ENCODE assay signal across 12 cellular contexts in the genomic region with DNA sequence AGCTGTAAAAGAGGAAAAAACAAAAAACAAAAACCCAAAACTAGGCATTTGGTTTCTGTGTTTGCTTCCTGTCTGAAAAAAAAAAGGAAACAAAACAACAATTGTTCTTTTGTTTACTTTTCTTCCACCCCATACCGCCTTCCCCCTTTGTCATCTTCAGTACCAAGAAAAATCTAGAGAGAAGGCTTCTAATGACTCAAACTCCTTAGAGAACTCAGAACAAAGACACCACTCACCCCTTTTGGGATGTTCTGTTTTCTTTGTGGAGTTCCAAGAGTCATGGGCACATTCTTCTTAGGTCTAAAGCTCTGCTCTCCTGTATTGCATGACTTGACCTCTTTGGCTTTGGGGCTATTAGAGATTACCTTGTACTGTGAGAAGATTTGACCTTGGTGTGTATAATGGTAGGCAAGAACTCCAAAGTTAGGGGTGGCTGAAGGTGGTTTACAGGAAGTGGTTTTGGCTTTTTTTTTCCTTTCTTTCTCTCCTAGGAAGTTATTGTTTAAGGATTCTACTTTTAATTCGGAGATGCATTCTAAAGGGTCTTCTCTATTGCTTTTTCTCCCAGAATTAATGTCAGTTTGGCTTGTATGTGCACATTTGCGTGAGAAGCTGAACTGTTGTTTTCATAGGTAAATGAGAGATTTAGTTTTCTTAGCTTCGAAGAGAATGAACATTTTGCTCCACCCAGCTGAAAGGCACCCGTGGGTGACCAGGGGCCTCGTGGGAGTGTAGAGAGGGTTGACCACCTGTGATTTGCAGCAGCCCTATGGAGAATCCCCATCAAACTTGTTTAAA. TPM values are rescaled to one million over a fixed set of nuclear protein-coding genes. Genes with fewer than 3 reads are reported as not detected.
DNase-seq lines count a peak whose midpoint lies in the region; ATAC-seq and TF ChIP-seq lines count a peak whose summit lies in the region.
"Had no signal": no experiment of that assay in that cellular context is flagged by ENCODE, and none has a peak within 500 bp of the region (broad histone marks: within the 10 kb centered on the region; RNA-seq: fewer than 3 reads in every experiment).

No MANE protein-coding gene starts in this region.

- no peak overlapping the region for H2BK5ac ChIP-seq in trophoblast cell (ENCODE audit: low read depth, low read length, poor library complexity)

- no peak overlapping the region for H4K12ac ChIP-seq in trophoblast cell (ENCODE audit: low read depth, low read length)

- no peak overlapping the region for H2AK5ac ChIP-seq in trophoblast cell (ENCODE audit: low read length)

- no peaks in the 10 kb centered on the region for H3K27me3 ChIP-seq in trophoblast cell (ENCODE audit: insufficient read depth, low read length)

- no peak overlapping the region for H3K23ac ChIP-seq in trophoblast cell (ENCODE audit: low read length)

- H2AFZ ChIP-seq in trophoblast cell (ENCODE audit: insufficient read depth, low read length, poor library complexity), result no peak overlapping the region

- no peak overlapping the region for H3K4ac ChIP-seq in trophoblast cell (ENCODE audit: low read depth, low read length)

- H3K36me3 ChIP-seq in trophoblast cell (ENCODE audit: control insufficient read depth in 1 of 2, insufficient read depth in 2 of 2, low read length in 2 of 2), result no peaks in the 10 kb centered on the region

- no peaks in the 10 kb centered on the region for H3K4me1 ChIP-seq in trophoblast cell (ENCODE audit: control insufficient read depth in 1 of 2, insufficient read depth in 2 of 2, low read length in 2 of 2)

- WGBS in trophoblast cell (ENCODE audit: extremely low coverage, insufficient coverage, insufficient read length), result no CpG with 5 or more reads among the region's 6 CpGs

- no peak overlapping the region for H3K14ac ChIP-seq in trophoblast cell (ENCODE audit: low read length)

- H3K27ac ChIP-seq in trophoblast cell (ENCODE audit: low read depth, low read length), result no peak overlapping the region

- no peak overlapping the region for H4K8ac ChIP-seq in trophoblast cell (ENCODE audit: low read depth, low read length)

- no peak overlapping the region for H3K9ac ChIP-seq in trophoblast cell (ENCODE audit: low read length)

- no peak for TF ChIP-seq CTCF in GM12864 (IDR thresholded peaks at IDR 0.05; ENCODE audit: low read depth, low read length, missing control alignments)

- H3K18ac ChIP-seq in trophoblast cell (ENCODE audit: low read length), result no peak overlapping the region

- peak; percentile 15 for DNase-seq in GM12864 (ENCODE audit: low read depth)
- DNase-seq in LHCN-M2 (ENCODE audit: low read depth), result peak; percentile 30
- DNase-seq in cerebellar cortex (ENCODE audit: low spot score), result no peak
- no peak for DNase-seq in HCEC 1CT
- no peak for DNase-seq in retina
- DNase-seq in trophoblast cell, result no peak
- DNase-seq: activated CD4-positive, alpha-beta T cell treated with anti-CD3 and anti-CD28 coated beads for 36 hours; effector CD8-positive, alpha-beta T cell; NCI-H2107 had no signal

- no peaks in the 10 kb centered on the region for H3K9me3 ChIP-seq in trophoblast cell (ENCODE audit: insufficient read depth, low read depth, low read length)

- no peaks in the 10 kb centered on the region for H3K79me1 ChIP-seq in trophoblast cell (ENCODE audit: low read length)

- H2BK120ac ChIP-seq in trophoblast cell (ENCODE audit: insufficient read depth, low read length, poor library complexity), result no peak overlapping the region

- no peak overlapping the region for H4K91ac ChIP-seq in trophoblast cell (ENCODE audit: low read depth, low read length)

- H3K4me3 ChIP-seq in GM12864 (ENCODE audit: low read depth, low read length), result no peak overlapping the region
- no peak overlapping the region for H3K4me3 ChIP-seq in trophoblast cell (ENCODE audit: low read depth, low read length)

- no peaks in the 10 kb centered on the region for H3K79me2 ChIP-seq in trophoblast cell (ENCODE audit: control insufficient read depth, insufficient read depth, low read length, poor library complexity)

- H3K4me2 ChIP-seq in trophoblast cell (ENCODE audit: low read length), result no peak overlapping the region

- no peak overlapping the region for H2BK12ac ChIP-seq in trophoblast cell (ENCODE audit: low read length)

- ATAC-seq in GM19455 (IDR thresholded peaks at IDR 0.05; ENCODE audit: unreplicated experiment) (peak; percentile 32), HG02943 (IDR thresholded peaks at IDR 0.05; ENCODE audit: low read depth, unreplicated experiment) (peak; percentile 49)
- ATAC-seq: activated CD4-positive, alpha-beta T cell treated with anti-CD3 and anti-CD28 coated beads for 36 hours; Right ventricle myocardium inferior had no signal

RNA-seq across cellular contexts. Expression of a gene that starts 39.5 kb away (rescaled TPM):
- 18.3 and 26.4 TPM in 2 replicates for total RNA-seq in LHCN-M2 (2014; rRNA removed)
- polyA plus RNA-seq in LHCN-M2 (2012), result 3.8 TPM
- polyA plus RNA-seq in trophoblast cell (2013), result 0.15 and 0.31 TPM in 2 replicates

Comparison
In these comparisons a context has a peak if more than half of its experiments do, and no peak if none do; other contexts are left out.
1. DNase-seq: peak in GM12864 (single experiment) and LHCN-M2 (single experiment); none in cerebellar cortex (single experiment), HCEC 1CT (single experiment), retina (single experiment) and trophoblast cell (0 of 2).